In genomic region chr11:43790444-43790794, GRCh38 we compare ENCODE assay signal across 15 cellular contexts.
A peak's percentile ranks its signal among the peaks of the same experiment; 100 is the strongest.
DNase-seq lines count a peak whose midpoint lies in the region; ATAC-seq, FAIRE-seq and TF ChIP-seq lines count a peak whose summit lies in the region.
"Had no signal": no experiment of that assay in that cellular context is flagged by ENCODE, and none has a peak within 500 bp of the region (broad histone marks: within the 10 kb centered on the region; RNA-seq: fewer than 3 reads in every experiment).

No MANE protein-coding gene starts in this region.

- H3K4me1 ChIP-seq in keratinocyte (ENCODE audit: control insufficient read depth, extremely low read depth, insufficient read depth, low read length) (peaks cover 19% of the 10 kb centered on the region), gastroesophageal sphincter (no peaks in the 10 kb centered on the region)

- no peak for TF ChIP-seq POLR2A in gastroesophageal sphincter (IDR thresholded peaks at IDR 0.05)

- no peak overlapping the region for H3K4me3 ChIP-seq in AG09309 (ENCODE audit: control insufficient read depth, low read depth, low read length)
- H3K4me3 ChIP-seq in MG63: no peak overlapping the region
- H3K4me3 ChIP-seq in bronchial epithelial cell (ENCODE audit: low read depth, low read length): no peak overlapping the region
- H3K4me3 ChIP-seq in keratinocyte (ENCODE audit: control insufficient read depth in 2 of 3, extremely low read depth in 1 of 3, insufficient read depth in 2 of 3, low read depth in 1 of 3, low read length in 3 of 3): peak overlapping the region in 1 of 3 experiments; percentile 50
- no peak overlapping the region for H3K4me3 ChIP-seq in gastroesophageal sphincter
- H3K4me3 ChIP-seq: coronary artery, GM23338 had no signal

- H3K27ac ChIP-seq in keratinocyte (ENCODE audit: control insufficient read depth, insufficient read depth, low read length) (peak overlapping the region; percentile 77), gastroesophageal sphincter (no peak overlapping the region)
- H3K27ac ChIP-seq: coronary artery had no signal

- TF ChIP-seq CTCF in AG09309 (IDR thresholded peaks at IDR 0.05; ENCODE audit: control insufficient read depth, insufficient read depth, low read depth, low read length, missing control alignments) (no peak), bronchial epithelial cell (IDR thresholded peaks at IDR 0.05; ENCODE audit: insufficient read depth, low read length, severe bottlenecking) (no peak), keratinocyte (optimal IDR thresholded peaks at IDR 0.05 in 1 of 3, IDR thresholded peaks at IDR 0.05 in 1 of 3, conservative IDR thresholded peaks at IDR 0.05 in 1 of 3; ENCODE audit: extremely low read depth in 1 of 3, insufficient read depth in 2 of 3, low read length in 3 of 3) (no peak), gastroesophageal sphincter (IDR thresholded peaks at IDR 0.05) (no peak)

- no peaks in the 10 kb centered on the region for H3K27me3 ChIP-seq in MG63
- no peaks in the 10 kb centered on the region for H3K27me3 ChIP-seq in bronchial epithelial cell (ENCODE audit: control insufficient read depth, insufficient read depth, low read length)
- no peaks in the 10 kb centered on the region for H3K27me3 ChIP-seq in keratinocyte (ENCODE audit: control insufficient read depth, extremely low read depth, insufficient read depth, low read length)
- no peaks in the 10 kb centered on the region for H3K27me3 ChIP-seq in gastroesophageal sphincter

- H3K4me2 ChIP-seq in keratinocyte (ENCODE audit: control insufficient read depth, extremely low read depth, insufficient read depth, low read depth, low read length): peak overlapping the region; percentile 79
- H3K4me2 ChIP-seq: GM23338 had no signal

- dilution Hi-C loops in keratinocyte (cut with MboI; ENCODE audit: extremely low pct_ligation_motif_present, low sequenced_read_pairs): no loop called here

- no peak overlapping the region for H2AFZ ChIP-seq in keratinocyte (ENCODE audit: control insufficient read depth, low read length)
- H2AFZ ChIP-seq: GM23338 had no signal

- ATAC-seq in gastroesophageal sphincter: no peak
- ATAC-seq in HG03439 (IDR thresholded peaks at IDR 0.05; ENCODE audit: unreplicated experiment): no peak
- ATAC-seq in HG03196 (IDR thresholded peaks at IDR 0.05; ENCODE audit: unreplicated experiment): no peak
- ATAC-seq: GM23338 had no signal

- H3K9me1 ChIP-seq in keratinocyte (ENCODE audit: control insufficient read depth, extremely low read depth, insufficient read depth, low read length): no peaks in the 10 kb centered on the region

- peak overlapping the region; percentile 41 for H3K9ac ChIP-seq in keratinocyte (ENCODE audit: control insufficient read depth, extremely low read depth, insufficient read depth, low read length)

- no peak for FAIRE-seq in bronchial epithelial cell (lab: Jason Lieb, UNC)
- no peak for FAIRE-seq in keratinocyte (lab: Jason Lieb, UNC)

- H3K9me3 ChIP-seq in MG63 (no peaks in the 10 kb centered on the region), keratinocyte (ENCODE audit: control insufficient read depth, low read depth, low read length) (no peaks in the 10 kb centered on the region), gastroesophageal sphincter (no peaks in the 10 kb centered on the region)

- H3K79me2 ChIP-seq in keratinocyte (ENCODE audit: control insufficient read depth, insufficient read depth, low read length): peaks cover 16% of the 10 kb centered on the region

- H4K20me1 ChIP-seq in keratinocyte (ENCODE audit: control insufficient read depth, extremely low read depth, insufficient read depth, low read length): no peaks in the 10 kb centered on the region

- WGBS in gastroesophageal sphincter (ENCODE audit: low coverage in 1 of 2), 2 donors: 75 to 100% methylated on average over 3 to 4 of the region's 4 CpGs

- TF ChIP-seq EP300 in gastroesophageal sphincter (IDR thresholded peaks at IDR 0.05): no peak

- H3K36me3 ChIP-seq in MG63: peaks cover 11% of the 10 kb centered on the region; the same call in 1 of the 2 replicates
- H3K36me3 ChIP-seq in bronchial epithelial cell (ENCODE audit: control insufficient read depth, insufficient read depth, low read length): no peaks in the 10 kb centered on the region
- H3K36me3 ChIP-seq in keratinocyte (ENCODE audit: control insufficient read depth in 2 of 2, extremely low read depth in 1 of 2, insufficient read depth in 2 of 2, low read length in 2 of 2): peaks cover 3 to 6% of the 10 kb centered on the region in 2 experiments
- H3K36me3 ChIP-seq in gastroesophageal sphincter: no peaks in the 10 kb centered on the region

- DNase-seq in AG09309 (ENCODE audit: low read depth) (peak; percentile 33), MG63 (peak; percentile 8), bronchial epithelial cell (ENCODE audit: low read depth) (peak; percentile 78), keratinocyte (ENCODE audit: low read depth, low spot score) (no peak), COLO829 (ENCODE audit: low spot score) (no peak)
- DNase-seq: activated effector memory CD4-positive, alpha-beta T cell treated with Interleukin-2 at 50 U/mL for 16 hours; anterior cingulate cortex; CD8-positive, alpha-beta memory T cell; SHP77; T-helper 2 cell had no signal

Comparison
In these comparisons a context has a peak if more than half of its experiments do, and no peak if none do; other contexts are left out.
1. DNase-seq: peak in AG09309 (single experiment), MG63 (single experiment) and bronchial epithelial cell (single experiment); none in keratinocyte (single experiment) and COLO829 (single experiment).